10 cellular contexts compared by ENCODE assay signal in the genomic region with DNA sequence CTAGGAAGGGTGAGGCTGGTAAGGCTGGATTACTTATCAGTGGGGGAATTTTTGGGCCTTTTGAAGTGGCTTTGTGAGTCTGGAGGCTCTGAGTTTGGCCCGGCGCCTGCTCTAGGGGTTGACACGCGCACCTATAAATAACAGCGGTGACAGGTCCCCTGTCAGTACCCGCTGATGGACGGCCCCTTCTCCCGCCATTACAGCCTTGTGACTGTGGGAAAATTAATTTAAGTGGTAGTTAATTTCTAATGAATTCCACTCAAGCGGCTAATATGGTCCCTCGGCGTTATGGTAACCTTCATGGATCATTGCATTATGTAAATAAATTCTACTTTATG. TPM values are rescaled to one million over a fixed set of nuclear protein-coding genes. Genes with fewer than 3 reads are reported as not detected.
DNase-seq lines count a peak whose midpoint lies in the region; ATAC-seq and TF ChIP-seq lines count a peak whose summit lies in the region.
"Had no signal": no experiment of that assay in that cellular context is flagged by ENCODE, and none has a peak within 500 bp of the region (broad histone marks: within the 10 kb centered on the region; RNA-seq: fewer than 3 reads in every experiment).

No MANE protein-coding gene starts in this region.

- H3K4me2 ChIP-seq in neural progenitor cell: no peak overlapping the region

- WGBS in gastroesophageal sphincter (ENCODE audit: low coverage in 1 of 2), 2 donors: 34 to 35% methylated on average over 7 to 9 of the region's 11 CpGs

- peaks cover 3% of the 10 kb centered on the region for H3K27me3 Mint-ChIP-seq in neural progenitor cell (ENCODE audit: insufficient read depth, low read depth)

- no peaks in the 10 kb centered on the region for H3K79me2 ChIP-seq in neural progenitor cell (ENCODE audit: low read depth)

- H3K4me3 Mint-ChIP-seq in neural progenitor cell: no peak overlapping the region

- no peak for TF ChIP-seq EP300 in gastroesophageal sphincter (IDR thresholded peaks at IDR 0.05)

- H3K4me3 ChIP-seq in HEK293 (ENCODE audit: low read depth, low read length) (no peak overlapping the region), neural progenitor cell (no peak overlapping the region), gastroesophageal sphincter (no peak overlapping the region)
- H3K4me3 ChIP-seq: left lung had no signal

- H3K9ac ChIP-seq in neural progenitor cell: no peak overlapping the region

- no peaks in the 10 kb centered on the region for H3K9me3 Mint-ChIP-seq in neural progenitor cell

- H3F3A ChIP-seq in neural progenitor cell (ENCODE audit: low read depth): no peaks in the 10 kb centered on the region

- no peak for TF ChIP-seq CTCF in HEK293 (tag by site-specific recombination; IDR thresholded peaks at IDR 0.05)
- TF ChIP-seq CTCF in neural progenitor cell (IDR thresholded peaks at IDR 0.05): no peak
- TF ChIP-seq CTCF in gastroesophageal sphincter (IDR thresholded peaks at IDR 0.05): no peak

- peak; percentile 89 for ATAC-seq in GM18909 (IDR thresholded peaks at IDR 0.05; ENCODE audit: poor library complexity, unreplicated experiment)
- ATAC-seq in gastroesophageal sphincter: no peak
- ATAC-seq: left lung had no signal

- no peaks in the 10 kb centered on the region for H4K20me1 ChIP-seq in neural progenitor cell (ENCODE audit: low read depth)

- no peak for TF ChIP-seq POLR2A in gastroesophageal sphincter (IDR thresholded peaks at IDR 0.05)

- H3K36me3 Mint-ChIP-seq in neural progenitor cell: no peaks in the 10 kb centered on the region

- H3K9me3 ChIP-seq in HEK293 (ENCODE audit: control insufficient read depth, insufficient read depth, low read depth, low read length) (no peaks in the 10 kb centered on the region), neural progenitor cell (ENCODE audit: low read depth) (no peaks in the 10 kb centered on the region), gastroesophageal sphincter (no peaks in the 10 kb centered on the region)
- H3K9me3 ChIP-seq: left lung had no signal

- peaks cover 11% of the 10 kb centered on the region for H3K4me1 ChIP-seq in HEK293 (ENCODE audit: control insufficient read depth, insufficient read depth, low read length)
- peaks cover 4% of the 10 kb centered on the region for H3K4me1 ChIP-seq in neural progenitor cell
- H3K4me1 ChIP-seq in gastroesophageal sphincter: no peaks in the 10 kb centered on the region
- H3K4me1 ChIP-seq: left lung had no signal

- POLR2A ChIA-PET in HEK293 (lab: Yijun Ruan, JAX): no interaction called here

- H3K27me3 ChIP-seq in neural progenitor cell: no peaks in the 10 kb centered on the region
- peaks cover 62% of the 10 kb centered on the region for H3K27me3 ChIP-seq in gastroesophageal sphincter

- H3K27ac ChIP-seq in HEK293 (ENCODE audit: extremely low read depth, low read depth, low read length) (no peak overlapping the region), neural progenitor cell (no peak overlapping the region), gastroesophageal sphincter (no peak overlapping the region)
- H3K27ac ChIP-seq: left lung had no signal

- H2AFZ ChIP-seq in neural progenitor cell (replicated peaks): no peak overlapping the region

- H3K27ac Mint-ChIP-seq in neural progenitor cell: peak overlapping the region; percentile 67

- H3K36me3 ChIP-seq in HEK293 (ENCODE audit: control insufficient read depth in 2 of 2, insufficient read depth in 1 of 2, low read length in 2 of 2) (no peaks in the 10 kb centered on the region), neural progenitor cell (no peaks in the 10 kb centered on the region), gastroesophageal sphincter (no peaks in the 10 kb centered on the region)
- H3K36me3 ChIP-seq: left lung had no signal

- CTCF ChIA-PET in HEK293 (lab: Yijun Ruan, JAX): interaction anchor here (0.8 kb wide), 1 partner anchor 847 kb away, joined by 3 read pairs; no protein-coding TSS in a partner anchor

- peak; percentile 49 for DNase-seq in HK-2 (ENCODE audit: unreplicated experiment)
- no peak for DNase-seq in neural progenitor cell (ENCODE audit: low spot score)
- no peak for DNase-seq in DMS53 (lab: John Stamatoyannopoulos, UW)
- DNase-seq in NCI-H510A (lab: John Stamatoyannopoulos, UW): no peak
- no peak for DNase-seq in activated CD8-positive, alpha-beta memory T cell treated with anti-CD3 and anti-CD28 coated beads, Interleukin-2, amount 50 U/mL, for 48 hours
- DNase-seq: stimulated activated CD4-positive, alpha-beta T cell treated with anti-CD3 and anti-CD28 coated beads, Interleukin-4, amount 100 ng/mL, for 1 hour had no signal

- H3K4me1 Mint-ChIP-seq in neural progenitor cell: peaks cover 17% of the 10 kb centered on the region

TF ChIP-seq in HEK293, 187 proteins besides CTCF, POLR2A, EP300 and RAD21 (continues in another document):
- TF ChIP-seq ZFP69B (tag by site-specific recombination; IDR thresholded peaks at IDR 0.05) (no peak), MEIS1 (CRISPR knock-in tag; IDR thresholded peaks at IDR 0.05; ENCODE audit: borderline replicate concordance) (peak; percentile 94), ZNF362 (tag by site-specific recombination; IDR thresholded peaks at IDR 0.05) (no peak), ZBTB11 (tag by site-specific recombination; conservative IDR thresholded peaks at IDR 0.05; ENCODE audit: low read depth) (no peak), HOXC10 (CRISPR knock-in tag; IDR thresholded peaks at IDR 0.05) (no peak), YY2 (tag by site-specific recombination; IDR thresholded peaks at IDR 0.05) (no peak), ZNF23 (tag by site-specific recombination; IDR thresholded peaks at IDR 0.05; ENCODE audit: borderline replicate concordance) (no peak), ZNF843 (tag by site-specific recombination; IDR thresholded peaks at IDR 0.05) (peak; percentile 59; the same call in 1 of the 2 replicates), ZNF48 (tag by site-specific recombination; IDR thresholded peaks at IDR 0.05) (no peak), ZNF335 (tag by site-specific recombination; conservative IDR thresholded peaks at IDR 0.05) (peak; percentile 60), HOXD13 (CRISPR knock-in tag; IDR thresholded peaks at IDR 0.05; ENCODE audit: borderline replicate concordance) (no peak), GLIS1 (tag by site-specific recombination; IDR thresholded peaks at IDR 0.05) (peak; percentile 70), BCL6B (tag by site-specific recombination; IDR thresholded peaks at IDR 0.05) (peak; percentile 49; the same call in 1 of the 2 replicates), ZFHX2 (tag by site-specific recombination; conservative IDR thresholded peaks at IDR 0.05) (no peak), ZNF777 (tag by site-specific recombination; IDR thresholded peaks at IDR 0.05; ENCODE audit: borderline replicate concordance) (no peak)

RNA-seq across cellular contexts. Expression of gene MRPL36, which starts 16.5 kb away (rescaled TPM):
- total RNA-seq in neural progenitor cell (ENCODE audit: low replicate concordance) (22.2 and 30.2 TPM in 2 replicates), gastroesophageal sphincter (10 to 100 TPM; 37.7 to 63.4 (median 46.7) TPM)

RNA-seq across cellular contexts. Expression of gene NDUFS6, which starts 18.0 kb away (rescaled TPM):
- total RNA-seq in neural progenitor cell (ENCODE audit: low replicate concordance): 54.2 TPM in 2 replicates
- total RNA-seq in gastroesophageal sphincter: 10 to 100 TPM; 44.6 to 82.9 (median 51.6) TPM
